In genomic region chr15:23616536-23616935, GRCh38 we compare ENCODE assay signal across 23 cellular contexts. TPM values are rescaled to one million over a fixed set of nuclear protein-coding genes. Genes with fewer than 3 reads are reported as not detected.
"Had no signal": no experiment of that assay in that cellular context is flagged by ENCODE, and none has a peak within 500 bp of the region (broad histone marks: within the 10 kb centered on the region; RNA-seq: fewer than 3 reads in every experiment).

No MANE protein-coding gene starts in this region.

- H3K4me1 ChIP-seq: adrenal gland, ascending aorta, neural progenitor cell, spleen, testis had no signal

- H3K27me3 ChIP-seq: adrenal gland, ascending aorta, brain microvascular endothelial cell, neural progenitor cell, spleen, testis had no signal

- H3K27ac ChIP-seq: adrenal gland, ascending aorta, brain microvascular endothelial cell, neural progenitor cell, spleen, testis had no signal

- DNase-seq: activated CD4-positive, alpha-beta T cell treated with anti-CD3 and anti-CD28 coated beads for 1 hour; activated CD4-positive, alpha-beta T cell treated with anti-CD3 and anti-CD28 coated beads, Interleukin-2, amount 50 U/mL, for 1 hour; activated CD8-positive, alpha-beta T cell treated with anti-CD3 and anti-CD28 coated beads, Interleukin-2, amount 10 ng/mL, durations not matched to agents 7 days and 5 days; activated T-cell treated with anti-CD3 and anti-CD28 coated beads, Interleukin-2, amount 50 U/mL, for 1 hour; adrenal gland; brain microvascular endothelial cell; caudate nucleus; dermis blood vessel endothelial cell; effector memory CD4-positive, alpha-beta T cell; foreskin melanocyte; kidney glomerular epithelial cell; left ventricle myocardium superior; mammary epithelial cell; naive thymus-derived CD8-positive, alpha-beta T cell; spleen; stimulated activated CD4-positive, alpha-beta T cell treated with anti-CD3 and anti-CD28 coated beads, Interleukin-4, amount 100 ng/mL, for 1 hour; stimulated activated naive CD4-positive, alpha-beta T cell; testis had no signal

- H3K4me3 ChIP-seq: adrenal gland, ascending aorta, neural progenitor cell, spleen had no signal

- ATAC-seq: activated CD8-positive, alpha-beta T cell treated with anti-CD3 and anti-CD28 coated beads, Interleukin-2, amount 10 ng/mL, durations not matched to agents 7 days and 5 days; activated T-helper 17 cell treated with anti-CD3 and anti-CD28 coated beads, Interleukin-2, amount 50 U/mL, for 72 hours; left ventricle myocardium superior; naive thymus-derived CD8-positive, alpha-beta T cell had no signal

- H3K36me3 ChIP-seq: adrenal gland, ascending aorta, brain microvascular endothelial cell, neural progenitor cell, spleen had no signal

- H3K9me3 ChIP-seq: adrenal gland, ascending aorta, testis had no signal

RNA-seq across cellular contexts. Expression of gene MAGEL2, which starts 31.1 kb away (rescaled TPM):
- total RNA-seq: activated CD8-positive, alpha-beta T cell treated with anti-CD3 and anti-CD28 coated beads, Interleukin-2, amount 10 ng/mL, durations not matched to agents 7 days and 5 days; activated T-helper 17 cell treated with anti-CD3 and anti-CD28 coated beads, Interleukin-2, amount 50 U/mL, for 72 hours; dermis blood vessel endothelial cell; mammary epithelial cell; naive thymus-derived CD8-positive, alpha-beta T cell; osteoblast had no signal

RNA-seq across cellular contexts. Expression of gene MKRN3, which starts 51.1 kb away (rescaled TPM):
- total RNA-seq: posterior vena cava had no signal
